ENCODE assay signal across 16 cellular contexts in genomic region chr7:73613954-73614735, GRCh38. TPM values are rescaled to one million over a fixed set of nuclear protein-coding genes. Genes with fewer than 3 reads are reported as not detected.
DNase-seq lines count a peak whose midpoint lies in the region; ATAC-seq, FAIRE-seq and TF ChIP-seq lines count a peak whose summit lies in the region.
"Had no signal": no experiment of that assay in that cellular context is flagged by ENCODE, and none has a peak within 500 bp of the region (broad histone marks: within the 10 kb centered on the region; RNA-seq: fewer than 3 reads in every experiment).

No MANE protein-coding gene starts in this region.

- H3K36me3 ChIP-seq in transverse colon: no peaks in the 10 kb centered on the region

- no peak overlapping the region for H3K27ac Mint-ChIP-seq in activated naive CD4-positive, alpha-beta T cell treated with anti-CD3 and anti-CD28 coated beads, Interleukin-2, amount 50 U/mL, for 72 hours

- TF ChIP-seq CTCF in transverse colon (IDR thresholded peaks at IDR 0.05): no peak

- peaks cover 27% of the 10 kb centered on the region for H3K27me3 ChIP-seq in transverse colon

- WGBS in transverse colon (ENCODE audit: low coverage in 1 of 2), 2 donors: 40 to 51% methylated on average over 4 to 14 of the region's 14 CpGs

- H3K4me3 ChIP-seq in transverse colon: no peak overlapping the region

- no peaks in the 10 kb centered on the region for H3K9me3 Mint-ChIP-seq in activated naive CD4-positive, alpha-beta T cell treated with anti-CD3 and anti-CD28 coated beads, Interleukin-2, amount 50 U/mL, for 72 hours

- in situ Hi-C loops in transverse colon (cut with MboI; ENCODE audit: low pct_ligation_motif_present in 1 of 4, low pct_unique_long_range_greater_than_20kb in 1 of 4, low sequenced_read_pairs in 3 of 4): loop anchor here in 1 of 4 donors (10.0 kb wide), 1 partner anchor 101 kb away; the partner anchor contains the start of gene STX1A

- H3K9me3 ChIP-seq in transverse colon: no peaks in the 10 kb centered on the region

- H3K27ac ChIP-seq in transverse colon: peak overlapping the region in 1 of 4 donors; percentile 2
- H3K27ac ChIP-seq: KMS-11 had no signal

- DNase-seq in DMS53 (lab: John Stamatoyannopoulos, UW) (peak; percentile 61), DMS53 treated with DMSO at 0.1 percent for 48 hours (lab: John Stamatoyannopoulos, UW; ENCODE audit: unreplicated experiment) (no peak), SW480 (ENCODE audit: low spot score) (peak; percentile 92), transverse colon (peak; percentile 38), NCI-H2081 treated with DMSO at 0.1 percent for 48 hours (lab: John Stamatoyannopoulos, UW) (no peak)
- no peak for DNase-seq in activated naive CD4-positive, alpha-beta T cell treated with anti-CD3 and anti-CD28 coated beads, Interleukin-2, amount 50 U/mL, for 72 hours (ENCODE audit: low spot score in 2 of 2)
- DNase-seq: C1 segment of cervical spinal cord; central memory CD4-positive, alpha-beta T cell; effector CD4-positive, alpha-beta T cell; hypothalamus; NCI-H2227 treated with DMSO at 0.1 percent for 48 hours; trophoblast cell had no signal

- TF ChIP-seq POLR2A in transverse colon (IDR thresholded peaks at IDR 0.05): no peak

- peak; percentile 87 for FAIRE-seq in islet of Langerhans (lab: Jason Lieb, UNC)
- FAIRE-seq: TTC549 had no signal

- TF ChIP-seq EP300 in transverse colon (IDR thresholded peaks at IDR 0.05; ENCODE audit: low read depth): no peak

- no peaks in the 10 kb centered on the region for H3K36me3 Mint-ChIP-seq in activated naive CD4-positive, alpha-beta T cell treated with anti-CD3 and anti-CD28 coated beads, Interleukin-2, amount 50 U/mL, for 72 hours

- intact Hi-C loops in transverse colon (cut with DNase I; ENCODE audit: low total_unique reads): no loop called here

- ATAC-seq in activated naive CD4-positive, alpha-beta T cell treated with anti-CD3 and anti-CD28 coated beads, Interleukin-2, amount 50 U/mL, for 72 hours: no peak
- no peak for ATAC-seq in GM19397 (IDR thresholded peaks at IDR 0.05; ENCODE audit: unreplicated experiment)

- H3K4me1 ChIP-seq in transverse colon: peaks cover 0 to 25% (median 3%) of the 10 kb centered on the region in 4 donors

RNA-seq across cellular contexts. Expression of gene MLXIPL, which starts 10.2 kb away (rescaled TPM):
- 100 to 1,000 TPM in 1 of 4 donors, 10 to 100 TPM in 3; 17.3 to 106 (median 28.4) TPM for total RNA-seq in transverse colon
- not detected for total RNA-seq in activated naive CD4-positive, alpha-beta T cell treated with anti-CD3 and anti-CD28 coated beads, Interleukin-2, amount 50 U/mL, for 72 hours

RNA-seq across cellular contexts. Expression of gene TBL2, which starts 35.8 kb away (rescaled TPM):
- 10 to 100 TPM; 31.9 to 56.3 (median 46.2) TPM for total RNA-seq in transverse colon
- 10 to 100 TPM; 33.3 to 35.2 TPM for total RNA-seq in activated naive CD4-positive, alpha-beta T cell treated with anti-CD3 and anti-CD28 coated beads, Interleukin-2, amount 50 U/mL, for 72 hours

RNA-seq across cellular contexts. Expression of gene VPS37D, which starts 53.5 kb away (rescaled TPM):
- 1 to 10 TPM in 1 of 4 donors, under 1 TPM in 1, not detected in 2; 0.82 to 3.5 TPM for total RNA-seq in transverse colon
- total RNA-seq in activated naive CD4-positive, alpha-beta T cell treated with anti-CD3 and anti-CD28 coated beads, Interleukin-2, amount 50 U/mL, for 72 hours: under 1 TPM in 1 of 2 donors, not detected in 1; 0.95 TPM

RNA-seq across cellular contexts. Expression of gene BCL7B, which starts 56.7 kb away (rescaled TPM):
- total RNA-seq in transverse colon: 10 to 100 TPM; 75.7 to 96.1 (median 86.0) TPM
- 10 to 100 TPM; 51.5 to 60.1 TPM for total RNA-seq in activated naive CD4-positive, alpha-beta T cell treated with anti-CD3 and anti-CD28 coated beads, Interleukin-2, amount 50 U/mL, for 72 hours

Comparison
In these comparisons a context has a peak if more than half of its experiments do, and no peak if none do; other contexts are left out.
1. DNase-seq: peak in DMS53 (single experiment), SW480 (single experiment) and transverse colon (single experiment); none in DMS53 treated with DMSO at 0.1 percent for 48 hours (single experiment), NCI-H2081 treated with DMSO at 0.1 percent for 48 hours (single experiment) and activated naive CD4-positive, alpha-beta T cell treated with anti-CD3 and anti-CD28 coated beads, Interleukin-2, amount 50 U/mL, for 72 hours (0 of 2).
2. RNA of gene MLXIPL, which starts 10.2 kb away (total RNA-seq): 17.3 to 106 TPM in transverse colon; not detected in activated naive CD4-positive, alpha-beta T cell treated with anti-CD3 and anti-CD28 coated beads, Interleukin-2, amount 50 U/mL, for 72 hours; every median in the first group is over 10 times any median in the second.